10 cellular contexts compared by ENCODE assay signal in genomic region chr17:44352922-44353655, GRCh38. TPM values are rescaled to one million over a fixed set of nuclear protein-coding genes. Genes with fewer than 3 reads are reported as not detected.
A peak's percentile ranks its signal among the peaks of the same experiment; 100 is the strongest.
DNase-seq lines count a peak whose midpoint lies in the region; ATAC-seq and TF ChIP-seq lines count a peak whose summit lies in the region.
"Had no signal": no experiment of that assay in that cellular context is flagged by ENCODE, and none has a peak within 500 bp of the region (broad histone marks: within the 10 kb centered on the region; RNA-seq: fewer than 3 reads in every experiment).

No MANE protein-coding gene starts in this region.

- no peak overlapping the region for H3K9ac ChIP-seq in iPS-18a (ENCODE audit: low read length)

- peak overlapping the region; percentile 30 for H3K4me3 ChIP-seq in iPS-18a (ENCODE audit: low read length)
- H3K4me3 ChIP-seq in stomach = peak overlapping the region; percentile 42 to 50 (median 46)

- DNase-seq in activated CD4-positive, alpha-beta T cell treated with anti-CD3 and anti-CD28 coated beads, Interleukin-2, amount 10 ng/mL, durations not matched to agents 24 days and 14 days = no peak
- DNase-seq in activated CD4-positive, alpha-beta T cell treated with anti-CD3 and anti-CD28 coated beads, Interleukin-2, amount 50 U/mL, for 1 hour = no peak
- DNase-seq in activated CD4-positive, alpha-beta memory T cell treated with anti-CD3 and anti-CD28 coated beads for 36 hours = no peak
- DNase-seq in stomach (no peak), mucosa of gallbladder (ENCODE audit: low spot score) (no peak)
- DNase-seq in stimulated activated naive CD4-positive, alpha-beta T cell treated with Interleukin-2 at 50 U/mL for 16 hours (lab: John Stamatoyannopoulos, UW) = no peak
- DNase-seq: NCI-H2171 had no signal

- POLR2A ChIA-PET in activated CD4-positive, alpha-beta memory T cell treated with anti-CD3 and anti-CD28 coated beads for 36 hours (lab: Charles Lee) = interaction anchor here (1.0 kb wide), 1 partner anchor 132 kb away, joined by 3 read pairs; no protein-coding TSS in a partner anchor

- H3K9me3 Mint-ChIP-seq in activated CD4-positive, alpha-beta T cell treated with anti-CD3 and anti-CD28 coated beads, Interleukin-2, amount 10 ng/mL, durations not matched to agents 24 days and 14 days = no peaks in the 10 kb centered on the region
- H3K9me3 Mint-ChIP-seq in activated CD4-positive, alpha-beta memory T cell treated with anti-CD3 and anti-CD28 coated beads for 36 hours = no peaks in the 10 kb centered on the region

- H3K36me3 Mint-ChIP-seq in activated CD4-positive, alpha-beta T cell treated with anti-CD3 and anti-CD28 coated beads, Interleukin-2, amount 10 ng/mL, durations not matched to agents 24 days and 14 days (ENCODE audit: low read depth) = peaks cover 5% of the 10 kb centered on the region
- peaks cover 11% of the 10 kb centered on the region for H3K36me3 Mint-ChIP-seq in activated CD4-positive, alpha-beta memory T cell treated with anti-CD3 and anti-CD28 coated beads for 36 hours

- H3K27me3 Mint-ChIP-seq in activated CD4-positive, alpha-beta T cell treated with anti-CD3 and anti-CD28 coated beads, Interleukin-2, amount 10 ng/mL, durations not matched to agents 24 days and 14 days = peaks cover 4% of the 10 kb centered on the region
- no peaks in the 10 kb centered on the region for H3K27me3 Mint-ChIP-seq in activated CD4-positive, alpha-beta memory T cell treated with anti-CD3 and anti-CD28 coated beads for 36 hours

- no peak for TF ChIP-seq POLR2A in stomach (IDR thresholded peaks at IDR 0.05)

- H3K9me3 ChIP-seq in iPS-18a (ENCODE audit: control insufficient read depth, low read depth, low read length) (no peaks in the 10 kb centered on the region), stomach (no peaks in the 10 kb centered on the region)
- H3K9me3 ChIP-seq: pancreas had no signal

- CTCF ChIA-PET in activated CD4-positive, alpha-beta memory T cell treated with anti-CD3 and anti-CD28 coated beads for 36 hours (lab: Charles Lee) = interaction anchor here (0.6 to 2.6 kb wide), 9 partner anchors 8 to 389 kb away, joined by 3 to 15 read pairs (median 5); partner anchors contain the start of genes FAM171A2 and GRN

- H3K36me3 ChIP-seq in iPS-18a (ENCODE audit: control insufficient read depth, low read depth, low read length) (no peaks in the 10 kb centered on the region), stomach (peaks cover 38 to 51% (median 49%) of the 10 kb centered on the region in 4 donors)

- H3K4me1 ChIP-seq in iPS-18a (ENCODE audit: control insufficient read depth, low read depth, low read length) (no peaks in the 10 kb centered on the region), stomach (peaks cover 0 to 26% (median 6%) of the 10 kb centered on the region in 4 donors)
- H3K4me1 ChIP-seq: pancreas had no signal

- H3K4me1 Mint-ChIP-seq in activated CD4-positive, alpha-beta T cell treated with anti-CD3 and anti-CD28 coated beads, Interleukin-2, amount 10 ng/mL, durations not matched to agents 24 days and 14 days = peaks cover 5% of the 10 kb centered on the region
- H3K4me1 Mint-ChIP-seq in activated CD4-positive, alpha-beta memory T cell treated with anti-CD3 and anti-CD28 coated beads for 36 hours (ENCODE audit: low read depth) = peaks cover 10% of the 10 kb centered on the region

- intact Hi-C loops in activated CD4-positive, alpha-beta T cell treated with anti-CD3 and anti-CD28 coated beads, Interleukin-2, amount 10 ng/mL, durations not matched to agents 24 days and 14 days (cut with micrococcal nuclease) = no loop called here
- intact Hi-C loops in activated CD4-positive, alpha-beta memory T cell treated with anti-CD3 and anti-CD28 coated beads for 36 hours (cut with micrococcal nuclease) = no loop called here
- intact Hi-C loops in stomach (cut with DNase I; ENCODE audit: low total_unique reads) = no loop called here

- H3K27me3 ChIP-seq in iPS-18a (ENCODE audit: control insufficient read depth, insufficient read depth, low read length) = peaks cover 7% of the 10 kb centered on the region
- H3K27me3 ChIP-seq in stomach = peaks cover 0 to 10% (median 0%) of the 10 kb centered on the region in 3 donors
- H3K27me3 ChIP-seq: pancreas had no signal

- H3K27ac ChIP-seq in iPS-18a (ENCODE audit: low read length) (no peak overlapping the region), stomach (peak overlapping the region in 1 of 5 donors; percentile 67)
- H3K27ac ChIP-seq: pancreas had no signal

- TF ChIP-seq EP300 in stomach (IDR thresholded peaks at IDR 0.05) = no peak

- peak overlapping the region; percentile 38 for H3K4me3 Mint-ChIP-seq in activated CD4-positive, alpha-beta T cell treated with anti-CD3 and anti-CD28 coated beads, Interleukin-2, amount 10 ng/mL, durations not matched to agents 24 days and 14 days
- peak overlapping the region; percentile 35 for H3K4me3 Mint-ChIP-seq in activated CD4-positive, alpha-beta memory T cell treated with anti-CD3 and anti-CD28 coated beads for 36 hours

- 51 to 69% (median 57%) methylated on average over 10 to 19 of the region's 19 CpGs for WGBS in stomach, 5 donors

- no peak for TF ChIP-seq CTCF in stomach (IDR thresholded peaks at IDR 0.05)

- ATAC-seq in GM21717 (IDR thresholded peaks at IDR 0.05; ENCODE audit: unreplicated experiment) = no peak

- no peak overlapping the region for H3K27ac Mint-ChIP-seq in activated CD4-positive, alpha-beta T cell treated with anti-CD3 and anti-CD28 coated beads, Interleukin-2, amount 10 ng/mL, durations not matched to agents 24 days and 14 days
- H3K27ac Mint-ChIP-seq in activated CD4-positive, alpha-beta memory T cell treated with anti-CD3 and anti-CD28 coated beads for 36 hours = no peak overlapping the region

RNA-seq across cellular contexts. Expression of gene GRN, which starts 8.0 kb away (rescaled TPM):
- total RNA-seq in activated CD4-positive, alpha-beta T cell treated with anti-CD3 and anti-CD28 coated beads, Interleukin-2, amount 10 ng/mL, durations not matched to agents 24 days and 14 days = 33.0 and 34.6 TPM in 2 replicates
- total RNA-seq in activated CD4-positive, alpha-beta memory T cell treated with anti-CD3 and anti-CD28 coated beads for 36 hours = 10 to 100 TPM; 59.7 to 62.4 TPM
- total RNA-seq in stomach (100 to 1,000 TPM; 104 to 644 (median 239) TPM), mucosa of gallbladder (385 TPM)
- polyA plus RNA-seq in stomach = 100 to 1,000 TPM in 1 of 3 donors, 10 to 100 TPM in 2; 31.8 to 189 (median 78.9) TPM

RNA-seq across cellular contexts. Expression of gene FAM171A2, which starts 10.6 kb away (rescaled TPM):
- total RNA-seq in activated CD4-positive, alpha-beta T cell treated with anti-CD3 and anti-CD28 coated beads, Interleukin-2, amount 10 ng/mL, durations not matched to agents 24 days and 14 days = 0.21 and 0.26 TPM in 2 replicates
- under 1 TPM; 0.19 to 0.21 TPM for total RNA-seq in activated CD4-positive, alpha-beta memory T cell treated with anti-CD3 and anti-CD28 coated beads for 36 hours
- 1 to 10 TPM in 2 of 5 donors, not detected in 3; 2.0 to 5.4 TPM for total RNA-seq in stomach
- polyA plus RNA-seq in stomach = under 1 TPM; 0.30 to 0.31 (median 0.31) TPM
- total RNA-seq in mucosa of gallbladder = 4.0 TPM

RNA-seq across cellular contexts. Expression of gene SLC25A39, which starts 28.5 kb away (rescaled TPM):
- 172 TPM in 2 replicates for total RNA-seq in activated CD4-positive, alpha-beta T cell treated with anti-CD3 and anti-CD28 coated beads, Interleukin-2, amount 10 ng/mL, durations not matched to agents 24 days and 14 days
- 100 to 1,000 TPM; 121 to 122 TPM for total RNA-seq in activated CD4-positive, alpha-beta memory T cell treated with anti-CD3 and anti-CD28 coated beads for 36 hours
- 100 to 1,000 TPM in 3 of 5 donors, 10 to 100 TPM in 2; 42.0 to 351 (median 133) TPM for total RNA-seq in stomach
- polyA plus RNA-seq in stomach = 100 to 1,000 TPM; 124 to 161 (median 135) TPM
- total RNA-seq in mucosa of gallbladder = 140 TPM

RNA-seq across cellular contexts. Expression of gene ITGA2B, which starts 36.4 kb away (rescaled TPM):
- total RNA-seq in activated CD4-positive, alpha-beta T cell treated with anti-CD3 and anti-CD28 coated beads, Interleukin-2, amount 10 ng/mL, durations not matched to agents 24 days and 14 days = 0.65 and 0.85 TPM in 2 replicates
- total RNA-seq in activated CD4-positive, alpha-beta memory T cell treated with anti-CD3 and anti-CD28 coated beads for 36 hours = 1 to 10 TPM; 1.0 to 1.4 TPM
- total RNA-seq in stomach (1 to 10 TPM in 1 of 5 donors, under 1 TPM in 1, not detected in 3; under 0.01 to 2.4 TPM), mucosa of gallbladder (2.9 TPM)
- under 1 TPM; 0.12 to 0.53 (median 0.46) TPM for polyA plus RNA-seq in stomach

RNA-seq across cellular contexts. Expression of gene RUNDC3A, which starts 44.7 kb away (rescaled TPM):
- 0.42 TPM in 1 of 2 replicates, not detected in the other for total RNA-seq in activated CD4-positive, alpha-beta T cell treated with anti-CD3 and anti-CD28 coated beads, Interleukin-2, amount 10 ng/mL, durations not matched to agents 24 days and 14 days
- total RNA-seq in activated CD4-positive, alpha-beta memory T cell treated with anti-CD3 and anti-CD28 coated beads for 36 hours = not detected
- total RNA-seq in stomach (10 to 100 TPM in 1 of 5 donors, 1 to 10 TPM in 2, under 1 TPM in 1, not detected in 1; 0.43 to 40.8 (median 3.5) TPM), mucosa of gallbladder (1.4 TPM)
- polyA plus RNA-seq in stomach = 1 to 10 TPM; 4.5 to 6.0 (median 4.5) TPM
